ENCODE assay signal across 20 cellular contexts in genomic region chr1:185369786-185370185, GRCh38. TPM values are rescaled to one million over a fixed set of nuclear protein-coding genes. Genes with fewer than 3 reads are reported as not detected.
A peak's percentile ranks its signal among the peaks of the same experiment; 100 is the strongest.
DNase-seq lines count a peak whose midpoint lies in the region; ATAC-seq, FAIRE-seq and TF ChIP-seq lines count a peak whose summit lies in the region.
"Had no signal": no experiment of that assay in that cellular context is flagged by ENCODE, and none has a peak within 500 bp of the region (broad histone marks: within the 10 kb centered on the region; RNA-seq: fewer than 3 reads in every experiment).

No MANE protein-coding gene starts in this region.

- H2AFZ ChIP-seq in Karpas-422 (ENCODE audit: low read length) = no peak overlapping the region

- peak; percentile 32 for DNase-seq in AG10803 (ENCODE audit: low read depth)
- peak; percentile 40 for DNase-seq in LHCN-M2 (ENCODE audit: low read depth)
- DNase-seq in bronchial epithelial cell (ENCODE audit: low read depth) = peak; percentile 78
- DNase-seq in fibroblast of peridontal ligament (ENCODE audit: extremely low read depth) = peak; percentile 49
- no peak for DNase-seq in Karpas-422
- no peak for DNase-seq in left ventricle myocardium superior
- no peak for DNase-seq in kidney glomerular epithelial cell (lab: John Stamatoyannopoulos, UW)
- DNase-seq: DMS 273 treated with DMSO at 0.1 percent for 48 hours, EL, HFFc6, NCI-H1048, NCI-H146, NCI-H2107, NCI-H345, SHP77 had no signal

- TF ChIP-seq CTCF in AG10803 (conservative IDR thresholded peaks at IDR 0.05; ENCODE audit: low read length) (no peak), bronchial epithelial cell (IDR thresholded peaks at IDR 0.05; ENCODE audit: insufficient read depth, low read length, severe bottlenecking) (no peak)

- H3K9me3 ChIP-seq in Karpas-422 (ENCODE audit: low read length) = no peaks in the 10 kb centered on the region

- no peaks in the 10 kb centered on the region for H3K36me3 ChIP-seq in bronchial epithelial cell (ENCODE audit: control insufficient read depth, insufficient read depth, low read length)
- H3K36me3 ChIP-seq in Karpas-422 (ENCODE audit: insufficient read depth, low read length) = no peaks in the 10 kb centered on the region
- H3K36me3 ChIP-seq: BLaER1 treated with 17β-estradiol and CSF1 and Interleukin-3, amounts not matched to agents 10 nM and 100 nM had no signal

- H3K79me2 ChIP-seq in Karpas-422 (ENCODE audit: low read length) = no peaks in the 10 kb centered on the region

- no peak overlapping the region for H3K27ac ChIP-seq in Karpas-422 (ENCODE audit: low read length)
- H3K27ac ChIP-seq: BLaER1 treated with 17β-estradiol and CSF1 and Interleukin-3, amounts not matched to agents 10 nM and 100 nM had no signal

- no peak overlapping the region for H3K4me3 ChIP-seq in AG10803 (ENCODE audit: low read length)
- H3K4me3 ChIP-seq in bronchial epithelial cell (ENCODE audit: low read depth, low read length) = no peak overlapping the region
- H3K4me3 ChIP-seq in Karpas-422 (ENCODE audit: low read length) = no peak overlapping the region
- H3K4me3 ChIP-seq: BLaER1 treated with 17β-estradiol and CSF1 and Interleukin-3, amounts not matched to agents 10 nM and 100 nM had no signal

- H3K9ac ChIP-seq in Karpas-422 (ENCODE audit: low read length) = no peak overlapping the region
- H3K9ac ChIP-seq: BLaER1 treated with 17β-estradiol and CSF1 and Interleukin-3, amounts not matched to agents 10 nM and 100 nM had no signal

- H3K27me3 ChIP-seq in bronchial epithelial cell (ENCODE audit: control insufficient read depth, insufficient read depth, low read length) (no peaks in the 10 kb centered on the region), Karpas-422 (ENCODE audit: low read length) (no peaks in the 10 kb centered on the region)
- H3K27me3 ChIP-seq: BLaER1 treated with 17β-estradiol and CSF1 and Interleukin-3, amounts not matched to agents 10 nM and 100 nM had no signal

- H3K4me2 ChIP-seq in Karpas-422 (ENCODE audit: low read depth, low read length, poor library complexity, severe bottlenecking) = no peak overlapping the region

- H4K20me1 ChIP-seq in Karpas-422 (ENCODE audit: insufficient read depth, low read depth, low read length) = no peaks in the 10 kb centered on the region
- H4K20me1 ChIP-seq: BLaER1 treated with 17β-estradiol and CSF1 and Interleukin-3, amounts not matched to agents 10 nM and 100 nM had no signal

- intact Hi-C loops in left ventricle myocardium superior (cut with micrococcal nuclease) = no loop called here

- ATAC-seq in left ventricle myocardium superior = no peak
- ATAC-seq in HG02840 (IDR thresholded peaks at IDR 0.05; ENCODE audit: low FRiP score, unreplicated experiment) = no peak
- ATAC-seq: HepG2, Panc1, SK-N-SH treated with all-trans-retinoic acid at 6 μM for 48 hours had no signal

- H3K4me1 ChIP-seq in Karpas-422 (ENCODE audit: low read length) = no peaks in the 10 kb centered on the region

- no peaks in the 10 kb centered on the region for H3K9me2 ChIP-seq in Karpas-422 (replicated peaks; ENCODE audit: insufficient read depth, low read length)

- no peak for FAIRE-seq in bronchial epithelial cell (lab: Jason Lieb, UNC)
- FAIRE-seq: HepG2 had no signal

RNA-seq across cellular contexts. Expression of gene IVNS1ABP, which starts 52.7 kb away (rescaled TPM):
- total RNA-seq in LHCN-M2 (2014; rRNA removed) (73.6 and 85.0 TPM in 2 replicates), bronchial epithelial cell (34.8 and 72.7 TPM in 2 replicates), left ventricle myocardium superior (80.3 TPM)
- 25.0 TPM for polyA plus RNA-seq in LHCN-M2 (2012)
- 60.0 and 113 TPM in 2 replicates for total RNA-seq in Karpas-422 (2014; rRNA removed; shearing (Covaris generic); ENCODE audit: low replicate concordance)

Comparison
In these comparisons a context has a peak if more than half of its experiments do, and no peak if none do; other contexts are left out.
1. DNase-seq: peak in AG10803 (single experiment), LHCN-M2 (single experiment), bronchial epithelial cell (single experiment) and fibroblast of peridontal ligament (single experiment); none in Karpas-422 (single experiment), left ventricle myocardium superior (single experiment) and kidney glomerular epithelial cell (single experiment).